ENCODE assay signal across 10 cellular contexts in genomic region chr11:72760543-72761400, GRCh38. TPM values are rescaled to one million over a fixed set of nuclear protein-coding genes. Genes with fewer than 3 reads are reported as not detected.
DNase-seq lines count a peak whose midpoint lies in the region; ATAC-seq, FAIRE-seq and TF ChIP-seq lines count a peak whose summit lies in the region.
"Had no signal": no experiment of that assay in that cellular context is flagged by ENCODE, and none has a peak within 500 bp of the region (broad histone marks: within the 10 kb centered on the region; RNA-seq: fewer than 3 reads in every experiment).

No MANE protein-coding gene starts in this region.

- ATAC-seq in A549 = peak in 1 of 2 experiments; percentile 58; a peak in 2 of 6 replicates

- H3K27me3 ChIP-seq in MG63 (no peaks in the 10 kb centered on the region), vagina (no peaks in the 10 kb centered on the region)

- peaks cover 7% of the 10 kb centered on the region; the same call in 1 of the 3 replicates for H3K9me3 ChIP-seq in A549
- H3K9me3 ChIP-seq in MG63 = peaks cover 8% of the 10 kb centered on the region; the same call in 1 of the 2 replicates
- no peaks in the 10 kb centered on the region for H3K9me3 ChIP-seq in vagina

- TF ChIP-seq POLR2A in A549 (IDR thresholded peaks at IDR 0.05; ENCODE audit: low read length) (no peak), vagina (IDR thresholded peaks at IDR 0.05) (no peak)

- H3K4me1 ChIP-seq in A549 (peaks cover 19% of the 10 kb centered on the region), vagina (peaks cover 10% of the 10 kb centered on the region)

- TF ChIP-seq EP300 in A549 (IDR thresholded peaks at IDR 0.05) = no peak

- H3K4me2 ChIP-seq in A549 = 0 out of 3 replicates have a peak overlapping the region, but pooled peaks have one; percentile 22

- DNase-seq in A549 (ENCODE audit: low read depth in 1 of 2, low spot score in 1 of 2) = peak in 1 of 2 experiments; percentile 48
- DNase-seq in MG63 = peak; percentile 35
- DNase-seq in dermis blood vessel endothelial cell = peak; percentile 19
- peak; percentile 53 for DNase-seq in left kidney (ENCODE audit: low read depth, low spot score)
- no peak for DNase-seq in mesenteric fat pad (ENCODE audit: low spot score)
- DNase-seq in NCI-H446 (lab: John Stamatoyannopoulos, UW) = no peak
- no peak for DNase-seq in vagina (ENCODE audit: extremely low spot score in 2 of 2)
- no peak for DNase-seq in stimulated activated CD8-positive, alpha-beta memory T cell treated with anti-CD3 and anti-CD28 coated beads, Interleukin-4, amount 100 ng/mL, for 48 hours
- DNase-seq: activated T-cell treated with anti-CD3 and anti-CD28 coated beads, Interleukin-2, amount 50 U/mL, for 48 hours; Kasumi-1 had no signal

- H3K36me3 ChIP-seq in MG63 = no peaks in the 10 kb centered on the region
- peaks cover 0 to 28% of the 10 kb centered on the region in 2 donors for H3K36me3 ChIP-seq in vagina

- H3K27ac ChIP-seq in A549 (no peak overlapping the region), vagina (no peak overlapping the region)

- CTCF ChIA-PET in A549 (lab: Yijun Ruan, JAX) = interaction anchor here (0.6 to 1.8 kb wide), 5 partner anchors 16 to 93 kb away, joined by 3 to 6 read pairs (median 3); partner anchors contain the start of gene STARD10

- POLR2A ChIA-PET in A549 (lab: Yijun Ruan, JAX) = no interaction called here

- TF ChIP-seq RAD21 in A549 (conservative IDR thresholded peaks at IDR 0.05 in 1 of 2, IDR thresholded peaks at IDR 0.05 in 1 of 2) = no peak

- intact Hi-C loops in vagina (cut with DNase I) = no loop called here

- H3K4me3 ChIP-seq in A549 = no peak overlapping the region
- H3K4me3 ChIP-seq in MG63 = no peak overlapping the region
- H3K4me3 ChIP-seq in vagina = no peak overlapping the region

- WGBS in A549 (ENCODE audit: missing lambda C conversion rate) = 79% methylated on average over 8 of the region's 8 CpGs

- no peak for TF ChIP-seq CTCF in A549 (IDR thresholded peaks at IDR 0.05)
- no peak for TF ChIP-seq CTCF in vagina (IDR thresholded peaks at IDR 0.05)

- no peak for FAIRE-seq in A549 (lab: Jason Lieb, UNC)

TF ChIP-seq in A549, 52 proteins besides CTCF, POLR2A, EP300 and RAD21:
- TF ChIP-seq FOSL2 (IDR thresholded peaks at IDR 0.05) = no peak
- peak; percentile 42; the same call in 1 of the 2 replicates for TF ChIP-seq FOSL2 (CRISPR knock-in tag; IDR thresholded peaks at IDR 0.05)
- TF ChIP-seq, protein P1, sequence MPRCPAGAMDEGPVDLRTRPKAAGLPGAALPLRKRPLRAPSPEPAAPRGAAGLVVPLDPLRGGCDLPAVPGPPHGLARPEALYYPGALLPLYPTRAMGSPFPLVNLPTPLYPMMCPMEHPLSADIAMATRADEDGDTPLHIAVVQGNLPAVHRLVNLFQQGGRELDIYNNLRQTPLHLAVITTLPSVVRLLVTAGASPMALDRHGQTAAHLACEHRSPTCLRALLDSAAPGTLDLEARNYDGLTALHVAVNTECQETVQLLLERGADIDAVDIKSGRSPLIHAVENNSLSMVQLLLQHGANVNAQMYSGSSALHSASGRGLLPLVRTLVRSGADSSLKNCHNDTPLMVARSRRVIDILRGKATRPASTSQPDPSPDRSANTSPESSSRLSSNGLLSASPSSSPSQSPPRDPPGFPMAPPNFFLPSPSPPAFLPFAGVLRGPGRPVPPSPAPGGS (IDR thresholded peaks at IDR 0.05) = no peak

RNA-seq across cellular contexts. Expression of gene ARAP1, which starts 8.6 kb away (rescaled TPM):
- polyA plus RNA-seq in A549 (2011; rRNA removed) (28.9 and 29.5 TPM in 2 replicates), A549 (2017; fragmentation: RNase III; extraction: RNeasy Plus Mini Kit Qiagen cat#74134 plus additional on column Dnase treatment) (26.2 to 32.8 TPM (median 30.1 TPM) in 3 replicates)
- 31.6 and 32.7 TPM in 2 replicates for polyA plus RNA-seq in A549 (2012; cell fraction: cytosol; rRNA removed)
- polyA plus RNA-seq in A549 (2012; cell fraction: nucleus; rRNA removed) = 105 and 129 TPM in 2 replicates
- polyA minus RNA-seq in A549 (2011; rRNA and poly(A)+ RNA removed) = 43.3 and 61.6 TPM in 2 replicates
- 55.6 and 92.4 TPM in 2 replicates for total RNA-seq in MG63 (2014; rRNA removed; shearing (Covaris generic); ENCODE audit: low replicate concordance)
- total RNA-seq in dermis blood vessel endothelial cell (80.0 and 127 TPM in 2 replicates), mesenteric fat pad (80.6 TPM), vagina (59.2 TPM)

RNA-seq across cellular contexts. Expression of gene STARD10, which starts 33.1 kb away (rescaled TPM):
- polyA plus RNA-seq in A549 (2011; rRNA removed) (21.2 and 25.0 TPM in 2 replicates), A549 (2017; fragmentation: RNase III; extraction: RNeasy Plus Mini Kit Qiagen cat#74134 plus additional on column Dnase treatment) (21.1 to 23.2 TPM (median 23.0 TPM) in 3 replicates)
- 34.1 and 35.8 TPM in 2 replicates for polyA plus RNA-seq in A549 (2012; cell fraction: cytosol; rRNA removed)
- polyA plus RNA-seq in A549 (2012; cell fraction: nucleus; rRNA removed) = 21.1 and 22.5 TPM in 2 replicates
- 31.6 and 39.6 TPM in 2 replicates for polyA minus RNA-seq in A549 (2011; rRNA and poly(A)+ RNA removed)
- total RNA-seq in MG63 (2014; rRNA removed; shearing (Covaris generic); ENCODE audit: low replicate concordance) = 0.91 and 15.1 TPM in 2 replicates
- total RNA-seq in dermis blood vessel endothelial cell (35.7 and 60.4 TPM in 2 replicates), mesenteric fat pad (9.0 TPM), vagina (75.9 TPM)

RNA-seq across cellular contexts. Expression of gene ATG16L2, which starts 53.4 kb away (rescaled TPM):
- 6.1 and 6.2 TPM in 2 replicates for polyA plus RNA-seq in A549 (2011; rRNA removed)
- 9.3 and 10.0 TPM in 2 replicates for polyA plus RNA-seq in A549 (2012; cell fraction: cytosol; rRNA removed)
- 76.5 and 80.0 TPM in 2 replicates for polyA plus RNA-seq in A549 (2012; cell fraction: nucleus; rRNA removed)
- polyA plus RNA-seq in A549 (2017; fragmentation: RNase III; extraction: RNeasy Plus Mini Kit Qiagen cat#74134 plus additional on column Dnase treatment) = 6.3 to 7.6 TPM (median 6.4 TPM) in 3 replicates
- polyA minus RNA-seq in A549 (2011; rRNA and poly(A)+ RNA removed) = 6.5 and 6.8 TPM in 2 replicates
- total RNA-seq in MG63 (2014; rRNA removed; shearing (Covaris generic); ENCODE audit: low replicate concordance) = 2.2 and 5.1 TPM in 2 replicates
- total RNA-seq in dermis blood vessel endothelial cell = 6.5 and 22.1 TPM in 2 replicates
- 29.5 TPM for total RNA-seq in mesenteric fat pad
- 32.2 TPM for total RNA-seq in vagina

Comparison
In these comparisons a context has a peak if more than half of its experiments do, and no peak if none do; other contexts are left out.
1. DNase-seq: peak in MG63 (single experiment), dermis blood vessel endothelial cell (single experiment) and left kidney (single experiment); none in mesenteric fat pad (single experiment), NCI-H446 (0 of 2), vagina (0 of 2) and stimulated activated CD8-positive, alpha-beta memory T cell treated with anti-CD3 and anti-CD28 coated beads, Interleukin-4, amount 100 ng/mL, for 48 hours (single experiment).